ENCODE assay signal across 18 cellular contexts in the genomic region with DNA sequence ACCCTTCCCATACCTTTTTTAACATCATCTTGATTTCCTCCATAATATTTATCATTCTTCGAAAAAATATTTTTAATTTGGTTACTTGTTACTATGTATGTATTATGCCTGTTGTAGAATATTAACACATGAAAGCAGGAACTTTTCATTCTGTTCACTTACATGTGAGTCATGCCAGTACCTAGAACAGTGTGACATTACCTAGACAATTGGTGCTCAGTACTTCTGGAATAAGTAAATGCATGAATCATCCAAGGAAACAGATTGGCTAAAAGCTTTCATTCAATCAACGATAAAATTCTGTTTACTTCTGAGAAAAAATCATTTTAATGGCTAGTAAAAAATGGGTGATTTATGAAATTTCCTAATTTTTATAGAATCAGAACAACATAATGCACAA.
A peak's percentile ranks its signal among the peaks of the same experiment; 100 is the strongest.
DNase-seq lines count a peak whose midpoint lies in the region; ATAC-seq and TF ChIP-seq lines count a peak whose summit lies in the region.
"Had no signal": no experiment of that assay in that cellular context is flagged by ENCODE, and none has a peak within 500 bp of the region (broad histone marks: within the 10 kb centered on the region; RNA-seq: fewer than 3 reads in every experiment).

No MANE protein-coding gene starts in this region.

- peak; percentile 8 for DNase-seq in HCT116 (ENCODE audit: low read depth, low spot score)
- no peak for DNase-seq in T-helper 17 cell
- DNase-seq in epithelial cell of prostate (ENCODE audit: low read depth, low spot score) = peak; percentile 52
- DNase-seq in mucosa of descending colon = no peak
- DNase-seq in NCI-H1436 (lab: John Stamatoyannopoulos, UW) = no peak
- DNase-seq in coronary artery (ENCODE audit: low spot score) = no peak
- no peak for DNase-seq in chondrocyte (ENCODE audit: low spot score)
- DNase-seq in NCI-H1048 (lab: John Stamatoyannopoulos, UW) = no peak
- DNase-seq: Caco-2, DMS79, H9, NCI-H146, NCI-H2081, NCI-H524, Peyer's patch, SK-N-SH had no signal

- H2AFZ ChIP-seq in HCT116 (ENCODE audit: low read depth, low read length, poor library complexity, severe bottlenecking) = peak overlapping the region; percentile 24

- H3K9me2 ChIP-seq in HCT116 (ENCODE audit: insufficient read depth) = peaks cover 3% of the 10 kb centered on the region; the same call in 1 of the 2 replicates

- POLR2A ChIA-PET in HCT116 (lab: Charles Lee) = no interaction called here

- TF ChIP-seq POLR2A in HCT116 (IDR thresholded peaks at IDR 0.05; ENCODE audit: borderline replicate concordance, extremely low read depth, insufficient read depth, insufficient read length) = no peak

- no peak for TF ChIP-seq CTCF in HCT116 (IDR thresholded peaks at IDR 0.05 in 2 of 3, conservative IDR thresholded peaks at IDR 0.05 in 1 of 3; ENCODE audit: borderline replicate concordance in 1 of 3, insufficient read depth in 1 of 3, low read depth in 2 of 3, low read length in 2 of 3)
- TF ChIP-seq CTCF in mucosa of descending colon (IDR thresholded peaks at IDR 0.05) = no peak
- TF ChIP-seq CTCF in coronary artery (IDR thresholded peaks at IDR 0.05) = no peak
- no peak for TF ChIP-seq CTCF in chondrocyte (IDR thresholded peaks at IDR 0.05)

- H3K4me2 ChIP-seq in HCT116 (ENCODE audit: low read length) = no peak overlapping the region
- H3K4me2 ChIP-seq: SK-N-SH had no signal

- H3K27ac Mint-ChIP-seq in T-helper 17 cell (peak overlapping the region; percentile 29), chondrocyte (ENCODE audit: unreplicated experiment) (no peak overlapping the region)
- H3K27ac Mint-ChIP-seq: CD14-positive monocyte, H9 had no signal

- CTCF ChIA-PET in HCT116 (lab: Charles Lee) = no interaction called here

- H3K27me3 Mint-ChIP-seq in T-helper 17 cell = peaks cover 4% of the 10 kb centered on the region
- H3K27me3 Mint-ChIP-seq in chondrocyte (ENCODE audit: low read depth) = no peaks in the 10 kb centered on the region

- H3K36me3 ChIP-seq in HCT116 (ENCODE audit: control insufficient read depth in 1 of 2, insufficient read depth in 2 of 2, low read length in 2 of 2) = no peaks in the 10 kb centered on the region
- no peaks in the 10 kb centered on the region for H3K36me3 ChIP-seq in mucosa of descending colon (ENCODE audit: low read depth)
- H3K36me3 ChIP-seq: Peyer's patch had no signal

- no peak overlapping the region for H3K9ac ChIP-seq in HCT116 (ENCODE audit: low read length)
- H3K9ac ChIP-seq: SK-N-SH had no signal

- H3K27ac ChIP-seq in HCT116 (ENCODE audit: low read depth, low read length) = no peak overlapping the region
- H3K27ac ChIP-seq in epithelial cell of prostate = no peak overlapping the region
- no peak overlapping the region for H3K27ac ChIP-seq in coronary artery

- H3K4me3 ChIP-seq in HCT116 (replicated peaks in 1 of 2; ENCODE audit: low read depth in 1 of 2, low read length in 2 of 2) (no peak overlapping the region), mucosa of descending colon (peak overlapping the region; percentile 2), coronary artery (no peak overlapping the region)
- H3K4me3 ChIP-seq: Peyer's patch had no signal

- BruUV-seq in HCT116 (replicated peaks; lab: Mats Ljungman, UMichigan) = no TSS peak

- no peaks in the 10 kb centered on the region for H3K36me3 Mint-ChIP-seq in T-helper 17 cell (ENCODE audit: low read depth)
- H3K36me3 Mint-ChIP-seq in chondrocyte (ENCODE audit: low read depth) = no peaks in the 10 kb centered on the region
- H3K36me3 Mint-ChIP-seq: CD14-positive monocyte had no signal

- no peaks in the 10 kb centered on the region for H3K27me3 ChIP-seq in HCT116 (ENCODE audit: insufficient read depth, low read length)
- H3K27me3 ChIP-seq: Peyer's patch had no signal

- H3K4me3 Mint-ChIP-seq in T-helper 17 cell (no peak overlapping the region), chondrocyte (ENCODE audit: unreplicated experiment) (no peak overlapping the region)
- H3K4me3 Mint-ChIP-seq: CD14-positive monocyte, H9 had no signal

- ATAC-seq in HCT116 = no peak
- ATAC-seq in T-helper 17 cell = no peak
- peak; percentile 65 for ATAC-seq in mucosa of descending colon
- ATAC-seq: Right ventricle myocardium inferior had no signal

- no peaks in the 10 kb centered on the region for H3K79me2 ChIP-seq in HCT116 (ENCODE audit: insufficient read depth, low read length)

- no peaks in the 10 kb centered on the region for H3K9me3 ChIP-seq in HCT116 (ENCODE audit: control insufficient read depth in 1 of 2, insufficient read depth in 1 of 2, low read depth in 1 of 2, low read length in 2 of 2)
- H3K9me3 ChIP-seq in T-helper 17 cell (ENCODE audit: control insufficient read depth, low read length, poor library complexity, severe bottlenecking) = no peaks in the 10 kb centered on the region
- no peaks in the 10 kb centered on the region for H3K9me3 ChIP-seq in mucosa of descending colon
- H3K9me3 ChIP-seq: Caco-2, Peyer's patch, SK-N-SH had no signal

- no peaks in the 10 kb centered on the region for H3K9me3 Mint-ChIP-seq in chondrocyte (ENCODE audit: low read depth)
- H3K9me3 Mint-ChIP-seq: H9 had no signal

- H3K4me1 Mint-ChIP-seq in T-helper 17 cell (no peaks in the 10 kb centered on the region), chondrocyte (ENCODE audit: low read depth) (peaks cover 15% of the 10 kb centered on the region)
- H3K4me1 Mint-ChIP-seq: CD14-positive monocyte had no signal

- peaks cover 0 to 8% of the 10 kb centered on the region in 2 experiments; a peak in 1 of 4 replicates for H3K4me1 ChIP-seq in HCT116 (ENCODE audit: control insufficient read depth in 1 of 2, insufficient read depth in 2 of 2, low read length in 2 of 2)
- no peaks in the 10 kb centered on the region for H3K4me1 ChIP-seq in mucosa of descending colon (ENCODE audit: low read depth)
- H3K4me1 ChIP-seq: Caco-2, Peyer's patch had no signal

- TF ChIP-seq RAD21 in HCT116 (IDR thresholded peaks at IDR 0.05; ENCODE audit: low read depth) = no peak

- RAD21 ChIA-PET in HCT116 (lab: Charles Lee; ENCODE audit: low non-redundant PET in 1 of 2, low total read pairs in 2 of 2, uncharacterized antibody in 2 of 2, unreplicated experiment in 2 of 2) = no interaction called here

- no peaks in the 10 kb centered on the region for H4K20me1 ChIP-seq in HCT116 (ENCODE audit: insufficient read depth)

- intact Hi-C loops in HCT116 (cut with micrococcal nuclease) = no loop called here
- intact Hi-C loops in mucosa of descending colon (cut with DNase I, micrococcal nuclease) = no loop called here

TF ChIP-seq in HCT116, 20 proteins besides CTCF, POLR2A, EP300 and RAD21:
- TF ChIP-seq CBX3 (IDR thresholded peaks at IDR 0.05; ENCODE audit: low read depth) (no peak), EGR1 (IDR thresholded peaks at IDR 0.05; ENCODE audit: low read depth) (no peak), CEBPB (IDR thresholded peaks at IDR 0.05; ENCODE audit: low read depth) (no peak), YY1 (IDR thresholded peaks at IDR 0.05; ENCODE audit: extremely low read depth, insufficient replicate concordance, low read depth, low read length) (no peak)

Comparison
In these comparisons a context has a peak if more than half of its experiments do, and no peak if none do; other contexts are left out.
1. DNase-seq: peak in HCT116 (single experiment) and epithelial cell of prostate (single experiment); none in T-helper 17 cell (0 of 3), mucosa of descending colon (0 of 3), NCI-H1436 (single experiment), coronary artery (single experiment), chondrocyte (single experiment) and NCI-H1048 (single experiment).